In the genomic region with DNA sequence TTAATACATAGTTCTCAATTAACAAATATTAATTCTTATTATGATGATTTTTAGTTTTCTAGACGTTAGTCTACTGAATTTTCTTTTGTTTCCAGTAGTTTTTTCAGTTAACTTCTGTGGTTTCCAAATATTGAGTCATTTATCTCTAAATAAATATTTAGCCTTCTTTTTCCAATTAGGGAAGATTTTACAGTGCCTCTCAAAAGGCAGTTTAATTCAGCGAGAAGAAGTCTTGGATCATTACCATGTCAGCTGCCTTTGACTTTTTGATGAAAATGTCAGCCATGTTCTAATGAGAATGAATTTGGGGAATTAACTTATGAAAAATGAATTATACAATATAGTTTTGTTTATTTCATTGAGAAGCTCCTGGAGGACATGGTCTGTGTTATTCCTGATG, we compare ENCODE assay signal across 25 cellular contexts.
"Had no signal": no experiment of that assay in that cellular context is flagged by ENCODE, and none has a peak within 500 bp of the region (broad histone marks: within the 10 kb centered on the region; RNA-seq: fewer than 3 reads in every experiment).

No MANE protein-coding gene starts in this region.

- H3K27me3 ChIP-seq: dorsolateral prefrontal cortex, hepatocyte, neutrophil, right lobe of liver, suprapubic skin, thyroid gland had no signal

- H3K4me1 Mint-ChIP-seq: natural killer cell; stimulated activated naive CD8-positive, alpha-beta T cell treated with anti-CD3 and anti-CD28 coated beads, Interleukin-15, amount 100 ng/mL, for 72 hours had no signal

- H3K4me3 ChIP-seq: coronary artery, dorsolateral prefrontal cortex, hepatocyte, lung, right lobe of liver, suprapubic skin, thyroid gland had no signal

- H3K79me2 ChIP-seq: parathyroid adenoma had no signal

- H3K36me3 ChIP-seq: neutrophil, right lobe of liver, suprapubic skin, thyroid gland had no signal

- H2AFZ ChIP-seq: hepatocyte, parathyroid adenoma had no signal

- H3K27me3 Mint-ChIP-seq: memory B cell, progenitor cell of endocrine pancreas had no signal

- H3K36me3 Mint-ChIP-seq: memory B cell, natural killer cell had no signal

- H3K4me2 ChIP-seq: hepatocyte had no signal

- H3K4me3 Mint-ChIP-seq: memory B cell; natural killer cell; neural crest cell; stimulated activated naive CD8-positive, alpha-beta T cell treated with anti-CD3 and anti-CD28 coated beads, Interleukin-15, amount 100 ng/mL, for 72 hours had no signal

- H3K4me1 ChIP-seq: parathyroid adenoma, right lobe of liver, suprapubic skin, thyroid gland had no signal

- H3K27ac Mint-ChIP-seq: memory B cell; natural killer cell; progenitor cell of endocrine pancreas; stimulated activated naive CD8-positive, alpha-beta T cell treated with anti-CD3 and anti-CD28 coated beads, Interleukin-15, amount 100 ng/mL, for 72 hours had no signal

- H3K9ac ChIP-seq: parathyroid adenoma had no signal

- H3K27ac ChIP-seq: coronary artery, dorsolateral prefrontal cortex, epithelial cell of prostate, hepatocyte, neutrophil, parathyroid adenoma, right lobe of liver, suprapubic skin, thyroid gland had no signal

- H3K9me3 ChIP-seq: neutrophil, right lobe of liver, suprapubic skin, thyroid gland had no signal

- H3K9me3 Mint-ChIP-seq: memory B cell; neural crest cell; stimulated activated naive CD8-positive, alpha-beta T cell treated with anti-CD3 and anti-CD28 coated beads, Interleukin-15, amount 100 ng/mL, for 72 hours had no signal

- DNase-seq: dorsolateral prefrontal cortex; effector CD4-positive, alpha-beta T cell; foreskin melanocyte; kidney; natural killer cell; right lobe of liver; small intestine; stimulated activated CD4-positive, alpha-beta T cell treated with anti-CD3 and anti-CD28 coated beads, Interleukin-12 subunit alpha, Interleukin-12 subunit beta, amount 100 ng/mL, for 4 hours; stimulated activated CD4-positive, alpha-beta T cell treated with anti-CD3 and anti-CD28 coated beads, Interleukin-1b, Interleukin-23, amount 100 ng/mL, for 48 hours; stimulated activated CD4-positive, alpha-beta T cell treated with anti-CD3 and anti-CD28 coated beads, Interleukin-4, amount 100 ng/mL, for 1 hour; stimulated activated CD8-positive, alpha-beta memory T cell treated with anti-CD3 and anti-CD28 coated beads, Interleukin-4, amount 100 ng/mL, for 48 hours; stimulated activated naive CD4-positive, alpha-beta T cell; stimulated activated naive CD8-positive, alpha-beta T cell treated with anti-CD3 and anti-CD28 coated beads, Interleukin-15, amount 100 ng/mL, for 72 hours; thyroid gland; trophoblast cell had no signal
